In genomic region chr7:128236924-128237586, GRCh38 we compare ENCODE assay signal across 9 cellular contexts. TPM values are rescaled to one million over a fixed set of nuclear protein-coding genes. Genes with fewer than 3 reads are reported as not detected.
A peak's percentile ranks its signal among the peaks of the same experiment; 100 is the strongest.
DNase-seq lines count a peak whose midpoint lies in the region; ATAC-seq and TF ChIP-seq lines count a peak whose summit lies in the region.
"Had no signal": no experiment of that assay in that cellular context is flagged by ENCODE, and none has a peak within 500 bp of the region (broad histone marks: within the 10 kb centered on the region; RNA-seq: fewer than 3 reads in every experiment).

No MANE protein-coding gene starts in this region.

- H3K27me3 ChIP-seq in CD4-positive, CD25-positive, alpha-beta regulatory T cell (ENCODE audit: control insufficient read depth, insufficient read depth, low read length), result peaks cover under 1% of the 10 kb centered on the region

- peak overlapping the region in 1 of 3 donors; percentile 21 for H3K27ac Mint-ChIP-seq in CD4-positive, CD25-positive, alpha-beta regulatory T cell
- H3K27ac Mint-ChIP-seq in activated T-helper 17 cell treated with anti-CD3 and anti-CD28 coated beads, Interleukin-2, amount 50 U/mL, for 72 hours, result peak overlapping the region; percentile 1
- H3K27ac Mint-ChIP-seq: IgD-negative memory B cell had no signal

- TF ChIP-seq CTCF in GM20000 (IDR thresholded peaks at IDR 0.05; ENCODE audit: extremely low read depth, missing control alignments), result no peak

- H3K36me3 ChIP-seq in CD4-positive, CD25-positive, alpha-beta regulatory T cell (ENCODE audit: control insufficient read depth, insufficient read depth, low read length), result no peaks in the 10 kb centered on the region

- H3K4me3 ChIP-seq in CD4-positive, CD25-positive, alpha-beta regulatory T cell (ENCODE audit: low read depth, low read length), result no peak overlapping the region

- peaks cover 5 to 15% (median 10%) of the 10 kb centered on the region in 4 donors for H3K4me1 Mint-ChIP-seq in CD4-positive, CD25-positive, alpha-beta regulatory T cell
- H3K4me1 Mint-ChIP-seq in activated T-helper 17 cell treated with anti-CD3 and anti-CD28 coated beads, Interleukin-2, amount 50 U/mL, for 72 hours, result no peaks in the 10 kb centered on the region
- H3K4me1 Mint-ChIP-seq: IgD-negative memory B cell had no signal

- peak in 2 of 3 donors; percentile 0 to 74 for DNase-seq in CD4-positive, CD25-positive, alpha-beta regulatory T cell
- DNase-seq in MV-4-11 (lab: John Stamatoyannopoulos, UW) (peak; percentile 99), lung microvascular endothelial cell (ENCODE audit: low read depth in 2 of 2) (peak; percentile 17 to 54), GM20000 (ENCODE audit: low spot score) (no peak), activated gamma-delta T cell treated with Interleukin-2 at 50 U/mL for 16 hours (no peak)

- ATAC-seq in CD4-positive, CD25-positive, alpha-beta regulatory T cell (ENCODE audit: low read depth in 2 of 2), result peak; percentile 68
- ATAC-seq in GM19395 (IDR thresholded peaks at IDR 0.05; ENCODE audit: unreplicated experiment), result peak; percentile 67
- peak; percentile 92 for ATAC-seq in activated T-helper 17 cell treated with anti-CD3 and anti-CD28 coated beads, Interleukin-2, amount 50 U/mL, for 72 hours (replicated peaks)
- ATAC-seq in HG03139 (IDR thresholded peaks at IDR 0.05; ENCODE audit: unreplicated experiment), result no peak

- no peak overlapping the region for H3K4me3 Mint-ChIP-seq in CD4-positive, CD25-positive, alpha-beta regulatory T cell
- no peak overlapping the region for H3K4me3 Mint-ChIP-seq in activated T-helper 17 cell treated with anti-CD3 and anti-CD28 coated beads, Interleukin-2, amount 50 U/mL, for 72 hours
- H3K4me3 Mint-ChIP-seq: IgD-negative memory B cell had no signal

- no peaks in the 10 kb centered on the region for H3K36me3 Mint-ChIP-seq in CD4-positive, CD25-positive, alpha-beta regulatory T cell
- H3K36me3 Mint-ChIP-seq in activated T-helper 17 cell treated with anti-CD3 and anti-CD28 coated beads, Interleukin-2, amount 50 U/mL, for 72 hours (ENCODE audit: low read depth), result no peaks in the 10 kb centered on the region
- H3K36me3 Mint-ChIP-seq: IgD-negative memory B cell had no signal

- H3K9me3 Mint-ChIP-seq in CD4-positive, CD25-positive, alpha-beta regulatory T cell, result peaks cover 0 to 23% (median 5%) of the 10 kb centered on the region in 7 donors
- H3K9me3 Mint-ChIP-seq in activated T-helper 17 cell treated with anti-CD3 and anti-CD28 coated beads, Interleukin-2, amount 50 U/mL, for 72 hours, result no peaks in the 10 kb centered on the region

- H3K27me3 Mint-ChIP-seq in CD4-positive, CD25-positive, alpha-beta regulatory T cell, result peaks cover 5% of the 10 kb centered on the region
- H3K27me3 Mint-ChIP-seq in activated T-helper 17 cell treated with anti-CD3 and anti-CD28 coated beads, Interleukin-2, amount 50 U/mL, for 72 hours, result peaks cover 13% of the 10 kb centered on the region

- H3K4me1 ChIP-seq in CD4-positive, CD25-positive, alpha-beta regulatory T cell (ENCODE audit: control insufficient read depth, insufficient read depth, low read length, poor library complexity, severe bottlenecking), result no peaks in the 10 kb centered on the region

- H3K27ac ChIP-seq in CD4-positive, CD25-positive, alpha-beta regulatory T cell (ENCODE audit: insufficient read depth, low read length, poor library complexity, severe bottlenecking), result no peak overlapping the region

- H3K9me3 ChIP-seq in CD4-positive, CD25-positive, alpha-beta regulatory T cell (ENCODE audit: control insufficient read depth in 2 of 2, low read length in 2 of 2), result peaks cover 1 to 14% of the 10 kb centered on the region in 2 experiments

RNA-seq across cellular contexts. Expression of gene LEP, which starts 4.0 kb away (rescaled TPM):
- total RNA-seq in CD4-positive, CD25-positive, alpha-beta regulatory T cell, result not detected
- not detected for polyA plus RNA-seq in CD4-positive, CD25-positive, alpha-beta regulatory T cell
- total RNA-seq in activated T-helper 17 cell treated with anti-CD3 and anti-CD28 coated beads, Interleukin-2, amount 50 U/mL, for 72 hours, result not detected
- not detected in 2 replicates for total RNA-seq in lung microvascular endothelial cell
- polyA plus RNA-seq: IgD-negative memory B cell had no signal

Comparison
In these comparisons a context has a peak if more than half of its experiments do, and no peak if none do; other contexts are left out.
1. DNase-seq: peak in CD4-positive, CD25-positive, alpha-beta regulatory T cell (2 of 3), MV-4-11 (single experiment) and lung microvascular endothelial cell (2 of 2); none in GM20000 (single experiment) and activated gamma-delta T cell treated with Interleukin-2 at 50 U/mL for 16 hours (single experiment).